In genomic region chr9:83981126-83981871, GRCh38 we compare ENCODE assay signal across 8 cellular contexts. TPM values are rescaled to one million over a fixed set of nuclear protein-coding genes. Genes with fewer than 3 reads are reported as not detected.
DNase-seq lines count a peak whose midpoint lies in the region; ATAC-seq, FAIRE-seq and TF ChIP-seq lines count a peak whose summit lies in the region.

No MANE protein-coding gene starts in this region.

- peaks cover 57% of the 10 kb centered on the region for H3K36me3 Mint-ChIP-seq in activated T-helper 17 cell treated with anti-CD3 and anti-CD28 coated beads, Interleukin-2, amount 50 U/mL, for 72 hours (ENCODE audit: low read depth)
- no peaks in the 10 kb centered on the region for H3K36me3 Mint-ChIP-seq in glutamatergic neuron (ENCODE audit: unreplicated experiment)

- intact Hi-C loops in ovary (cut with DNase I), result no loop called here

- no peak for TF ChIP-seq CTCF in BE2C (IDR thresholded peaks at IDR 0.05; ENCODE audit: low read depth, low read length)
- no peak for TF ChIP-seq CTCF in glutamatergic neuron (IDR thresholded peaks at IDR 0.05; ENCODE audit: partially characterized antibody, unreplicated experiment)
- TF ChIP-seq CTCF in ovary (IDR thresholded peaks at IDR 0.05), result no peak

- no peaks in the 10 kb centered on the region for H3K27me3 ChIP-seq in BE2C
- H3K27me3 ChIP-seq in ovary, result no peaks in the 10 kb centered on the region

- H3K9me3 Mint-ChIP-seq in activated T-helper 17 cell treated with anti-CD3 and anti-CD28 coated beads, Interleukin-2, amount 50 U/mL, for 72 hours, result no peaks in the 10 kb centered on the region
- H3K9me3 Mint-ChIP-seq in glutamatergic neuron (ENCODE audit: unreplicated experiment), result peaks cover 16% of the 10 kb centered on the region

- H3K4me3 Mint-ChIP-seq in activated T-helper 17 cell treated with anti-CD3 and anti-CD28 coated beads, Interleukin-2, amount 50 U/mL, for 72 hours, result peak overlapping the region; percentile 89
- H3K4me3 Mint-ChIP-seq in glutamatergic neuron (ENCODE audit: unreplicated experiment), result peak overlapping the region; percentile 99

- FAIRE-seq in GM18507 (lab: Jason Lieb, UNC), result peak; percentile 70

- 2% methylated on average over 29 of the region's 29 CpGs for WGBS in ovary, 3 donors

- TF ChIP-seq POLR2A in ovary (IDR thresholded peaks at IDR 0.05), result no peak

- peaks cover 26% of the 10 kb centered on the region for H3K4me1 Mint-ChIP-seq in activated T-helper 17 cell treated with anti-CD3 and anti-CD28 coated beads, Interleukin-2, amount 50 U/mL, for 72 hours
- peaks cover 22% of the 10 kb centered on the region for H3K4me1 Mint-ChIP-seq in glutamatergic neuron (ENCODE audit: low read depth, unreplicated experiment)

- H3K4me3 ChIP-seq in BE2C (ENCODE audit: low read depth, low read length) (peak overlapping the region; percentile 98), ovary (peak overlapping the region; percentile 94)

- H3K9me3 ChIP-seq in BE2C (no peaks in the 10 kb centered on the region), ovary (no peaks in the 10 kb centered on the region)

- peak overlapping the region; percentile 100 for H3K27ac Mint-ChIP-seq in activated T-helper 17 cell treated with anti-CD3 and anti-CD28 coated beads, Interleukin-2, amount 50 U/mL, for 72 hours
- H3K27ac Mint-ChIP-seq in glutamatergic neuron (ENCODE audit: unreplicated experiment), result peak overlapping the region; percentile 92

- no peaks in the 10 kb centered on the region for H3K27me3 Mint-ChIP-seq in activated T-helper 17 cell treated with anti-CD3 and anti-CD28 coated beads, Interleukin-2, amount 50 U/mL, for 72 hours
- peaks cover 16% of the 10 kb centered on the region for H3K27me3 Mint-ChIP-seq in glutamatergic neuron (ENCODE audit: unreplicated experiment)

- H3K4me1 ChIP-seq in BE2C (peaks cover 3% of the 10 kb centered on the region; the same call in 1 of the 2 replicates), ovary (ENCODE audit: insufficient read depth) (no peaks in the 10 kb centered on the region)

- H3K36me3 ChIP-seq in BE2C, result peaks cover 35% of the 10 kb centered on the region
- H3K36me3 ChIP-seq in ovary, result no peaks in the 10 kb centered on the region

- peak; percentile 52 for DNase-seq in BE2C
- DNase-seq in GM18507 (ENCODE audit: extremely low spot score, insufficient read length, low read depth), result no peak
- DNase-seq in NCI-H1436 treated with DMSO at 0.1 percent for 48 hours (lab: John Stamatoyannopoulos, UW), result peak; percentile 63
- DNase-seq in glutamatergic neuron, result peak; percentile 27
- DNase-seq in ovary, result no peak

- H3K27ac ChIP-seq in ovary, result peak overlapping the region; percentile 97 to 98

- no peak for ATAC-seq in activated T-helper 17 cell treated with anti-CD3 and anti-CD28 coated beads, Interleukin-2, amount 50 U/mL, for 72 hours (replicated peaks)
- ATAC-seq in HG02610 (IDR thresholded peaks at IDR 0.05; ENCODE audit: unreplicated experiment) (no peak), HG02840 (IDR thresholded peaks at IDR 0.05; ENCODE audit: low FRiP score, unreplicated experiment) (no peak)

- no peak for TF ChIP-seq EP300 in ovary (IDR thresholded peaks at IDR 0.05)

RNA-seq across cellular contexts. Expression of gene RMI1, which starts 0.7 kb away (rescaled TPM):
- 2.3 TPM for polyA plus RNA-seq in BE2C (2012; ENCODE audit: insufficient read depth, insufficient read length, low read depth)
- 10 to 100 TPM; 17.6 to 25.1 TPM for total RNA-seq in activated T-helper 17 cell treated with anti-CD3 and anti-CD28 coated beads, Interleukin-2, amount 50 U/mL, for 72 hours
- total RNA-seq in glutamatergic neuron (ENCODE audit: unreplicated experiment) (24.2 TPM), ovary (1 to 10 TPM; 3.7 to 8.0 (median 4.8) TPM)
- 1 to 10 TPM; 3.2 to 3.4 TPM for polyA plus RNA-seq in ovary

RNA-seq across cellular contexts. Expression of gene HNRNPK, which starts 1.3 kb away (rescaled TPM):
- 396 TPM for polyA plus RNA-seq in BE2C (2012; ENCODE audit: insufficient read depth, insufficient read length, low read depth)
- total RNA-seq in activated T-helper 17 cell treated with anti-CD3 and anti-CD28 coated beads, Interleukin-2, amount 50 U/mL, for 72 hours, result 100 to 1,000 TPM; 542 to 767 TPM
- total RNA-seq in glutamatergic neuron (ENCODE audit: unreplicated experiment) (763 TPM), ovary (100 to 1,000 TPM; 302 to 565 (median 485) TPM)
- polyA plus RNA-seq in ovary, result 100 to 1,000 TPM; 343 to 646 TPM

Comparison
In these comparisons a context has a peak if more than half of its experiments do, and no peak if none do; other contexts are left out.
1. DNase-seq: peak in BE2C (single experiment), NCI-H1436 treated with DMSO at 0.1 percent for 48 hours (single experiment) and glutamatergic neuron (single experiment); none in GM18507 (single experiment) and ovary (0 of 5).